26 cellular contexts compared by ENCODE assay signal in the genomic region with DNA sequence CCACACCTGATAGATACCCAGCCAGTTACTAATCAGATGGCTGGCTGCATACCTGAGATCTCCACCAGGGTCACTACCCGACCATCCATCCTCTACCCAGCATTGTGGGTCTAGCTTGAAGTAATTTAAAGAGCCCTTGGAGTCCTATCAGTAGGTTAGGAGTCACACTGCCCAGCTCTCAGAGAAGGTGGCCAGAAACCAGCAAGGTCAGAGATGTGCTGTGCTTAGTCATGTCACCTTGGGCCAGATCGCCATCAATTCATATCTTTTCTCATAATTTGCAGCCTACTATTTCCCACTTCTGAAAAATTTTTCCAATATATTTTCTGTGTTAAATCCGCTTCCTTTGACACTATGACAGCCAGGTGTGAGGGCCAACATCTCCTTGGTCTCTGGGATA. TPM values are rescaled to one million over a fixed set of nuclear protein-coding genes. Genes with fewer than 3 reads are reported as not detected.
A peak's percentile ranks its signal among the peaks of the same experiment; 100 is the strongest.
DNase-seq lines count a peak whose midpoint lies in the region; ATAC-seq and TF ChIP-seq lines count a peak whose summit lies in the region.
"Had no signal": no experiment of that assay in that cellular context is flagged by ENCODE, and none has a peak within 500 bp of the region (broad histone marks: within the 10 kb centered on the region; RNA-seq: fewer than 3 reads in every experiment).

No MANE protein-coding gene starts in this region.

- H3K27ac ChIP-seq in adrenal gland = peak overlapping the region in 3 of 5 donors; percentile 39 to 74 (median 43)
- peak overlapping the region; percentile 9 for H3K27ac ChIP-seq in temporal lobe (ENCODE audit: low read depth, low read length)
- H3K27ac ChIP-seq in right atrium auricular region = no peak overlapping the region
- H3K27ac ChIP-seq: Peyer's patch had no signal

- H3K9me3 Mint-ChIP-seq in activated naive CD4-positive, alpha-beta T cell treated with anti-CD3 and anti-CD28 coated beads, Interleukin-2, amount 50 U/mL, for 72 hours = no peaks in the 10 kb centered on the region
- no peaks in the 10 kb centered on the region for H3K9me3 Mint-ChIP-seq in activated naive CD4-positive, alpha-beta T cell treated with anti-CD3 and anti-CD28 coated beads, Interleukin-2, amount 10 ng/mL, durations not matched to agents 7 days and 5 days
- no peaks in the 10 kb centered on the region for H3K9me3 Mint-ChIP-seq in nephron progenitor cell
- H3K9me3 Mint-ChIP-seq: CD4-positive, alpha-beta memory T cell; GM23338; H9 had no signal

- no peak for ATAC-seq in activated naive CD4-positive, alpha-beta T cell treated with anti-CD3 and anti-CD28 coated beads, Interleukin-2, amount 50 U/mL, for 72 hours
- ATAC-seq in GM18907 (IDR thresholded peaks at IDR 0.05; ENCODE audit: unreplicated experiment) = no peak
- ATAC-seq: GM23338, HepG2 had no signal

- H3K27ac Mint-ChIP-seq in activated naive CD4-positive, alpha-beta T cell treated with anti-CD3 and anti-CD28 coated beads, Interleukin-2, amount 50 U/mL, for 72 hours = peak overlapping the region; percentile 35 to 82
- no peak overlapping the region for H3K27ac Mint-ChIP-seq in activated naive CD4-positive, alpha-beta T cell treated with anti-CD3 and anti-CD28 coated beads, Interleukin-2, amount 10 ng/mL, durations not matched to agents 7 days and 5 days
- H3K27ac Mint-ChIP-seq in nephron progenitor cell = peak overlapping the region; percentile 83
- H3K27ac Mint-ChIP-seq: H9 had no signal

- H3K4me1 Mint-ChIP-seq in activated naive CD4-positive, alpha-beta T cell treated with anti-CD3 and anti-CD28 coated beads, Interleukin-2, amount 10 ng/mL, durations not matched to agents 7 days and 5 days = peaks cover 18% of the 10 kb centered on the region
- H3K4me1 Mint-ChIP-seq in nephron progenitor cell = no peaks in the 10 kb centered on the region
- H3K4me1 Mint-ChIP-seq: GM23338, H9 had no signal

- TF ChIP-seq CTCF in adrenal gland (IDR thresholded peaks at IDR 0.05) (no peak), nephron progenitor cell (IDR thresholded peaks at IDR 0.05) (no peak), right atrium auricular region (IDR thresholded peaks at IDR 0.05) (no peak)

- H3K4me1 ChIP-seq in adrenal gland (replicated peaks in 1 of 2) = peaks cover 7 to 16% of the 10 kb centered on the region in 2 donors
- peaks cover 0 to 5% of the 10 kb centered on the region in 2 donors for H3K4me1 ChIP-seq in right atrium auricular region

- H3K36me3 Mint-ChIP-seq in activated naive CD4-positive, alpha-beta T cell treated with anti-CD3 and anti-CD28 coated beads, Interleukin-2, amount 50 U/mL, for 72 hours = peaks cover 0 to 9% of the 10 kb centered on the region in 2 donors
- peaks cover 50% of the 10 kb centered on the region for H3K36me3 Mint-ChIP-seq in activated naive CD4-positive, alpha-beta T cell treated with anti-CD3 and anti-CD28 coated beads, Interleukin-2, amount 10 ng/mL, durations not matched to agents 7 days and 5 days
- peaks cover 68% of the 10 kb centered on the region for H3K36me3 Mint-ChIP-seq in nephron progenitor cell (ENCODE audit: low read depth)

- CTCF ChIA-PET in activated naive CD4-positive, alpha-beta T cell treated with anti-CD3 and anti-CD28 coated beads, Interleukin-2, amount 10 ng/mL, durations not matched to agents 7 days and 5 days (lab: Charles Lee) = interaction anchor here (1.0 kb wide), 1 partner anchor 12 kb away, joined by 3 read pairs; no protein-coding TSS in a partner anchor

- H3K9me3 ChIP-seq in adrenal gland (replicated peaks in 1 of 3) (no peaks in the 10 kb centered on the region), right atrium auricular region (no peaks in the 10 kb centered on the region)
- H3K9me3 ChIP-seq: BLaER1 treated with 17β-estradiol and CSF1 and Interleukin-3, amounts not matched to agents 10 nM and 100 nM; Peyer's patch had no signal

- no peaks in the 10 kb centered on the region for H3K27me3 ChIP-seq in adrenal gland
- H3K27me3 ChIP-seq in right atrium auricular region = no peaks in the 10 kb centered on the region
- H3K27me3 ChIP-seq: BLaER1 treated with 17β-estradiol and CSF1 and Interleukin-3, amounts not matched to agents 10 nM and 100 nM; Peyer's patch had no signal

- DNase-seq in activated naive CD4-positive, alpha-beta T cell treated with anti-CD3 and anti-CD28 coated beads, Interleukin-2, amount 50 U/mL, for 72 hours (ENCODE audit: low spot score in 2 of 2) = no peak
- no peak for DNase-seq in activated naive CD4-positive, alpha-beta T cell treated with anti-CD3 and anti-CD28 coated beads, Interleukin-2, amount 10 ng/mL, durations not matched to agents 7 days and 5 days
- DNase-seq in adrenal gland (peak in 6 of 7 donors; percentile 50 to 75 (median 69)), nephron progenitor cell (no peak), right atrium auricular region (ENCODE audit: low spot score) (no peak), cerebellum (ENCODE audit: low spot score) (no peak)
- DNase-seq: AML-193; CD4-positive, alpha-beta memory T cell; COR-L47; H9; KBM-7; NCI-H1105 treated with DMSO at 0.1 percent for 48 hours; NCI-H2029; NCI-H446; NCI-H526; NCI-H82; Peyer's patch; SHP77 treated with DMSO at 0.1 percent for 48 hours had no signal

- WGBS in adrenal gland, 4 donors = 42 to 62% (median 51%) methylated on average over 3 of the region's 3 CpGs

- TF ChIP-seq POLR2A in adrenal gland (IDR thresholded peaks at IDR 0.05) = no peak

- no peaks in the 10 kb centered on the region for H3K27me3 Mint-ChIP-seq in activated naive CD4-positive, alpha-beta T cell treated with anti-CD3 and anti-CD28 coated beads, Interleukin-2, amount 10 ng/mL, durations not matched to agents 7 days and 5 days
- peaks cover 3% of the 10 kb centered on the region for H3K27me3 Mint-ChIP-seq in nephron progenitor cell (ENCODE audit: low read depth, poor library complexity)
- H3K27me3 Mint-ChIP-seq: CD4-positive, alpha-beta memory T cell had no signal

- H3K4me3 ChIP-seq in adrenal gland = no peak overlapping the region
- no peak overlapping the region for H3K4me3 ChIP-seq in right atrium auricular region
- H3K4me3 ChIP-seq: BLaER1 treated with 17β-estradiol and CSF1 and Interleukin-3, amounts not matched to agents 10 nM and 100 nM; GM23338; Peyer's patch had no signal

- intact Hi-C loops in adrenal gland (cut with DNase I) = no loop called here

- H3K36me3 ChIP-seq in adrenal gland (replicated peaks in 1 of 2) (peaks cover 0 to 84% of the 10 kb centered on the region in 2 donors), right atrium auricular region (peaks cover 81% of the 10 kb centered on the region)

- H3K4me3 Mint-ChIP-seq in activated naive CD4-positive, alpha-beta T cell treated with anti-CD3 and anti-CD28 coated beads, Interleukin-2, amount 10 ng/mL, durations not matched to agents 7 days and 5 days = no peak overlapping the region
- H3K4me3 Mint-ChIP-seq in nephron progenitor cell = no peak overlapping the region
- H3K4me3 Mint-ChIP-seq: CD4-positive, alpha-beta memory T cell; GM23338; H9 had no signal

RNA-seq across cellular contexts. Expression of a gene that starts 13.9 kb away (rescaled TPM):
- total RNA-seq in activated naive CD4-positive, alpha-beta T cell treated with anti-CD3 and anti-CD28 coated beads, Interleukin-2, amount 50 U/mL, for 72 hours = 10 to 100 TPM; 42.1 to 56.1 TPM
- 100 to 1,000 TPM in 3 of 8 donors, 10 to 100 TPM in 5; 64.7 to 111 (median 98.6) TPM for total RNA-seq in adrenal gland
- polyA plus RNA-seq in adrenal gland = 100 to 1,000 TPM in 2 of 3 donors, 10 to 100 TPM in 1; 50.0 to 280 (median 211) TPM
- total RNA-seq in temporal lobe = 20.9 TPM
- 10 to 100 TPM; 48.5 to 97.6 TPM for total RNA-seq in right atrium auricular region
- 45.1 TPM for total RNA-seq in cerebellum

RNA-seq across cellular contexts. Expression of a gene that starts 20.2 kb away (rescaled TPM):
- total RNA-seq in activated naive CD4-positive, alpha-beta T cell treated with anti-CD3 and anti-CD28 coated beads, Interleukin-2, amount 50 U/mL, for 72 hours = 100 to 1,000 TPM; 315 to 372 TPM
- total RNA-seq in adrenal gland = 10 to 100 TPM; 13.4 to 45.8 (median 37.1) TPM
- 10 to 100 TPM; 22.6 to 92.5 (median 76.2) TPM for polyA plus RNA-seq in adrenal gland
- total RNA-seq in temporal lobe = 2.0 TPM
- 1 to 10 TPM; 5.3 to 9.7 TPM for total RNA-seq in right atrium auricular region
- 2.8 TPM for total RNA-seq in cerebellum
- total RNA-seq: A172, GM23338, H9, LHCN-M2, MCF 10A had no signal

RNA-seq across cellular contexts. Expression of a gene that starts 34.8 kb away (rescaled TPM):
- total RNA-seq in activated naive CD4-positive, alpha-beta T cell treated with anti-CD3 and anti-CD28 coated beads, Interleukin-2, amount 50 U/mL, for 72 hours = 10 to 100 TPM; 42.2 to 58.2 TPM
- total RNA-seq in adrenal gland = 10 to 100 TPM; 46.8 to 60.2 (median 51.9) TPM
- polyA plus RNA-seq in adrenal gland = 10 to 100 TPM; 50.9 to 86.9 (median 51.6) TPM
- 21.6 TPM for total RNA-seq in temporal lobe
- total RNA-seq in right atrium auricular region = 10 to 100 TPM; 34.8 to 54.3 TPM
- total RNA-seq in cerebellum = 18.6 TPM

RNA-seq across cellular contexts. Expression of a gene that starts 35.1 kb away (rescaled TPM):
- total RNA-seq in activated naive CD4-positive, alpha-beta T cell treated with anti-CD3 and anti-CD28 coated beads, Interleukin-2, amount 50 U/mL, for 72 hours = 10 to 100 TPM; 22.2 to 23.6 TPM
- total RNA-seq in adrenal gland (100 to 1,000 TPM in 1 of 8 donors, 10 to 100 TPM in 7; 44.1 to 221 (median 65.3) TPM), temporal lobe (16.2 TPM), right atrium auricular region (10 to 100 TPM; 29.9 to 32.3 TPM), cerebellum (14.1 TPM)
- polyA plus RNA-seq in adrenal gland = 10 to 100 TPM; 43.6 to 49.6 (median 49.2) TPM

RNA-seq across cellular contexts. Expression of a gene that starts 35.4 kb away (rescaled TPM):
- 10 to 100 TPM in 1 of 2 donors, 1 to 10 TPM in 1; 5.3 to 11.2 TPM for total RNA-seq in activated naive CD4-positive, alpha-beta T cell treated with anti-CD3 and anti-CD28 coated beads, Interleukin-2, amount 50 U/mL, for 72 hours
- total RNA-seq in adrenal gland = 1 to 10 TPM in 1 of 8 donors, under 1 TPM in 7; 0.34 to 1.4 (median 0.65) TPM
- polyA plus RNA-seq in adrenal gland = 1 to 10 TPM in 1 of 3 donors, under 1 TPM in 2; 0.15 to 1.8 (median 0.74) TPM
- 9.8 TPM for total RNA-seq in temporal lobe
- total RNA-seq in right atrium auricular region = 1 to 10 TPM in 1 of 2 donors, under 1 TPM in 1; 0.67 to 1.1 TPM
- total RNA-seq in cerebellum = 5.5 TPM
- total RNA-seq: LHCN-M2 had no signal
- polyA plus RNA-seq: HepG2 had no signal

Comparison
In these comparisons a context has a peak if more than half of its experiments do, and no peak if none do; other contexts are left out.
1. DNase-seq: peak in adrenal gland (6 of 7); none in activated naive CD4-positive, alpha-beta T cell treated with anti-CD3 and anti-CD28 coated beads, Interleukin-2, amount 50 U/mL, for 72 hours (0 of 2), activated naive CD4-positive, alpha-beta T cell treated with anti-CD3 and anti-CD28 coated beads, Interleukin-2, amount 10 ng/mL, durations not matched to agents 7 days and 5 days (single experiment), nephron progenitor cell (single experiment), right atrium auricular region (single experiment) and cerebellum (single experiment).
2. H3K27ac ChIP-seq: peak in adrenal gland (3 of 5) and temporal lobe (single experiment); none in right atrium auricular region (0 of 2).
3. RNA of a gene that starts 20.2 kb away (total RNA-seq): 315 to 372 TPM in activated naive CD4-positive, alpha-beta T cell treated with anti-CD3 and anti-CD28 coated beads, Interleukin-2, amount 50 U/mL, for 72 hours; 13.4 to 45.8 TPM in adrenal gland, 5.3 to 9.7 TPM in right atrium auricular region, 2.8 TPM in cerebellum (single experiment) and 2.0 TPM in temporal lobe (single experiment); every median in the first group is over 4 times any median in the second.